ENCODE assay signal across 20 cellular contexts in the genomic region with DNA sequence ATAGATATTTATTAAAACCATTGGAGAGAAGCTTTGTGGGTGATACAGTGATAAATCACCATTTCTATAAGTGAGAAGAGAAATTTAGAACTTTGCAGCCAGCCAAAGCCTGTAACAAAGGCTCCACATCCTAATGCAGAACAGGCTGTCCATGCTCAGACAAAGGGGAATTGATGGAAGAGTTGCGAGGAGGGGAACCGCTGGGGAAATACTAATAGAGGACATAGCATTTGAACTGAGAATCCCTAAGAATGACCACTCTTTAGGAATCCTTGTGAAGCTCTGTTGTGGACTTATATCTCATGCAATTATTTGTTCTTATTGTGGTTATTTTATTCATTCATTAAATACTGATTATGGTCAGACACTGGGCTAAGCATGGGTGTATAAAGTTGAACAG.
"Had no signal": no experiment of that assay in that cellular context is flagged by ENCODE, and none has a peak within 500 bp of the region (broad histone marks: within the 10 kb centered on the region; RNA-seq: fewer than 3 reads in every experiment).

No MANE protein-coding gene starts in this region.

- H3K27me3 Mint-ChIP-seq: activated CD4-positive, alpha-beta T cell treated with anti-CD3 and anti-CD28 coated beads, Interleukin-2, amount 10 ng/mL, durations not matched to agents 24 days and 14 days; activated naive CD4-positive, alpha-beta T cell treated with anti-CD3 and anti-CD28 coated beads, Interleukin-2, amount 50 U/mL, for 24 hours had no signal

- H3K36me3 ChIP-seq: breast epithelium, gastroesophageal sphincter, ovary, right lobe of liver, thyroid gland had no signal

- H3K4me3 Mint-ChIP-seq: activated CD4-positive, alpha-beta T cell treated with anti-CD3 and anti-CD28 coated beads, Interleukin-2, amount 10 ng/mL, durations not matched to agents 24 days and 14 days; activated CD8-positive, alpha-beta T cell treated with anti-CD3 and anti-CD28 coated beads, Interleukin-2, amount 10 ng/mL, durations not matched to agents 7 days and 5 days; activated naive CD4-positive, alpha-beta T cell treated with anti-CD3 and anti-CD28 coated beads, Interleukin-2, amount 50 U/mL, for 24 hours; activated T-cell treated with anti-CD3 and anti-CD28 coated beads, Interleukin-2, amount 50 U/mL, for 24 hours; naive thymus-derived CD4-positive, alpha-beta T cell; stimulated activated memory B cell treated with anti-CD40 and anti-IgM and Interleukin-4, amounts not matched to agents 10 μg/mL and 1 μg/mL and 100 μg/mL, for 72 hours; T-helper 1 cell treated with Interleukin-12 subunit alpha and Interleukin-12 subunit beta and Interleukin-4 antibody, amounts not matched to agents 30 μg/mL and 1 μg/mL, for 36 hours had no signal

- H3K4me1 Mint-ChIP-seq: activated CD4-positive, alpha-beta T cell treated with anti-CD3 and anti-CD28 coated beads, Interleukin-2, amount 10 ng/mL, durations not matched to agents 24 days and 14 days; activated naive CD4-positive, alpha-beta T cell treated with anti-CD3 and anti-CD28 coated beads, Interleukin-2, amount 50 U/mL, for 24 hours; stimulated activated memory B cell treated with anti-CD40 and anti-IgM and Interleukin-4, amounts not matched to agents 10 μg/mL and 1 μg/mL and 100 μg/mL, for 72 hours had no signal

- H3K9me3 Mint-ChIP-seq: activated CD4-positive, alpha-beta T cell treated with anti-CD3 and anti-CD28 coated beads, Interleukin-2, amount 10 ng/mL, durations not matched to agents 24 days and 14 days; activated naive CD4-positive, alpha-beta T cell treated with anti-CD3 and anti-CD28 coated beads, Interleukin-2, amount 50 U/mL, for 24 hours; activated T-cell treated with anti-CD3 and anti-CD28 coated beads, Interleukin-2, amount 50 U/mL, for 24 hours; naive thymus-derived CD4-positive, alpha-beta T cell; stimulated activated memory B cell treated with anti-CD40 and anti-IgM and Interleukin-4, amounts not matched to agents 10 μg/mL and 1 μg/mL and 100 μg/mL, for 72 hours; T-helper 1 cell treated with Interleukin-12 subunit alpha and Interleukin-12 subunit beta and Interleukin-4 antibody, amounts not matched to agents 30 μg/mL and 1 μg/mL, for 36 hours had no signal

- H3K4me3 ChIP-seq: breast epithelium, gastroesophageal sphincter, lung, mucosa of descending colon, ovary, right lobe of liver, thyroid gland had no signal

- H3K4me1 ChIP-seq: thyroid gland had no signal

- H3K9me3 ChIP-seq: breast epithelium, gastroesophageal sphincter, mucosa of descending colon, ovary, right lobe of liver, thyroid gland had no signal

- H3K36me3 Mint-ChIP-seq: activated naive CD4-positive, alpha-beta T cell treated with anti-CD3 and anti-CD28 coated beads, Interleukin-2, amount 50 U/mL, for 24 hours; naive thymus-derived CD4-positive, alpha-beta T cell; stimulated activated memory B cell treated with anti-CD40 and anti-IgM and Interleukin-4, amounts not matched to agents 10 μg/mL and 1 μg/mL and 100 μg/mL, for 72 hours had no signal

- H3K27ac Mint-ChIP-seq: activated CD4-positive, alpha-beta T cell treated with anti-CD3 and anti-CD28 coated beads, Interleukin-2, amount 10 ng/mL, durations not matched to agents 24 days and 14 days; activated CD8-positive, alpha-beta T cell treated with anti-CD3 and anti-CD28 coated beads, Interleukin-2, amount 10 ng/mL, durations not matched to agents 7 days and 5 days; activated naive CD4-positive, alpha-beta T cell treated with anti-CD3 and anti-CD28 coated beads, Interleukin-2, amount 50 U/mL, for 24 hours; activated T-cell treated with anti-CD3 and anti-CD28 coated beads, Interleukin-2, amount 50 U/mL, for 24 hours; naive thymus-derived CD4-positive, alpha-beta T cell; stimulated activated memory B cell treated with anti-CD40 and anti-IgM and Interleukin-4, amounts not matched to agents 10 μg/mL and 1 μg/mL and 100 μg/mL, for 72 hours; T-helper 1 cell treated with Interleukin-12 subunit alpha and Interleukin-12 subunit beta and Interleukin-4 antibody, amounts not matched to agents 30 μg/mL and 1 μg/mL, for 36 hours had no signal

- H3K27me3 ChIP-seq: breast epithelium, gastroesophageal sphincter, ovary, right lobe of liver, thyroid gland had no signal

- DNase-seq: activated CD4-positive, alpha-beta T cell treated with anti-CD3 and anti-CD28 coated beads, Interleukin-2, amount 10 ng/mL, durations not matched to agents 24 days and 14 days; activated CD8-positive, alpha-beta T cell treated with anti-CD3 and anti-CD28 coated beads, Interleukin-2, amount 10 ng/mL, durations not matched to agents 7 days and 5 days; activated effector memory CD4-positive, alpha-beta T cell treated with Interleukin-2 at 50 U/mL for 16 hours; activated T-cell treated with anti-CD3 and anti-CD28 coated beads, Interleukin-2, amount 50 U/mL, for 24 hours; cerebellar nuclear complex; cortex of kidney; effector CD4-positive, alpha-beta T cell; left colon; mucosa of descending colon; naive thymus-derived CD4-positive, alpha-beta T cell; ovary; right lobe of liver; stimulated activated CD4-positive, alpha-beta T cell treated with anti-CD3 and anti-CD28 coated beads, Interleukin-4, amount 100 ng/mL, for 4 hours; thyroid gland had no signal

- H3K27ac ChIP-seq: breast epithelium, gastroesophageal sphincter, ovary, right lobe of liver, thyroid gland had no signal
